Comparison of ENCODE assay signal across 2 cellular contexts in genomic region chr7:69739182-69739581, GRCh38.
TF ChIP-seq lines count a peak whose summit lies in the region.

No MANE protein-coding gene starts in this region.

TF ChIP-seq in SK-N-SH, 30 proteins besides CTCF, POLR2A, EP300 and RAD21 (continued from another document):
- TF ChIP-seq, protein P1, sequence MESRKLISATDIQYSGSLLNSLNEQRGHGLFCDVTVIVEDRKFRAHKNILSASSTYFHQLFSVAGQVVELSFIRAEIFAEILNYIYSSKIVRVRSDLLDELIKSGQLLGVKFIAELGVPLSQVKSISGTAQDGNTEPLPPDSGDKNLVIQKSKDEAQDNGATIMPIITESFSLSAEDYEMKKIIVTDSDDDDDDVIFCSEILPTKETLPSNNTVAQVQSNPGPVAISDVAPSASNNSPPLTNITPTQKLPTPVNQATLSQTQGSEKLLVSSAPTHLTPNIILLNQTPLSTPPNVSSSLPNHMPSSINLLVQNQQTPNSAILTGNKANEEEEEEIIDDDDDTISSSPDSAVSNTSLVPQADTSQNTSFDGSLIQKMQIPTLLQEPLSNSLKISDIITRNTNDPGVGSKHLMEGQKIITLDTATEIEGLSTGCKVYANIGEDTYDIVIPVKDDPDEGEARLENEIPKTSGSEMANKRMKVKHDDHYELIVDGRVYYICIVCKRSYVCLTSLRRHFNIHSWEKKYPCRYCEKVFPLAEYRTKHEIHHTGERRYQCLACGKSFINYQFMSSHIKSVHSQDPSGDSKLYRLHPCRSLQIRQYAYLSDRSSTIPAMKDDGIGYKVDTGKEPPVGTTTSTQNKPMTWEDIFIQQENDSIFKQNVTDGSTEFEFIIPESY (IDR thresholded peaks at IDR 0.05; ENCODE audit: borderline replicate concordance, low read depth) = no peak

TF ChIP-seq in HepG2, 621 proteins besides CTCF, POLR2A, EP300 and RAD21 (continued from another document):
- TF ChIP-seq RBM39 (IDR thresholded peaks at IDR 0.05; ENCODE audit: low read depth, low read length, poor library complexity, severe bottlenecking) = no peak
- TF ChIP-seq TFE3 (CRISPR knock-in tag; IDR thresholded peaks at IDR 0.05) = no peak
- TF ChIP-seq, protein P2, sequence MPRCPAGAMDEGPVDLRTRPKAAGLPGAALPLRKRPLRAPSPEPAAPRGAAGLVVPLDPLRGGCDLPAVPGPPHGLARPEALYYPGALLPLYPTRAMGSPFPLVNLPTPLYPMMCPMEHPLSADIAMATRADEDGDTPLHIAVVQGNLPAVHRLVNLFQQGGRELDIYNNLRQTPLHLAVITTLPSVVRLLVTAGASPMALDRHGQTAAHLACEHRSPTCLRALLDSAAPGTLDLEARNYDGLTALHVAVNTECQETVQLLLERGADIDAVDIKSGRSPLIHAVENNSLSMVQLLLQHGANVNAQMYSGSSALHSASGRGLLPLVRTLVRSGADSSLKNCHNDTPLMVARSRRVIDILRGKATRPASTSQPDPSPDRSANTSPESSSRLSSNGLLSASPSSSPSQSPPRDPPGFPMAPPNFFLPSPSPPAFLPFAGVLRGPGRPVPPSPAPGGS (CRISPR knock-in tag; IDR thresholded peaks at IDR 0.05) = no peak
- no peak for TF ChIP-seq PAXIP1 (CRISPR knock-in tag; conservative IDR thresholded peaks at IDR 0.05)
- TF ChIP-seq ZNF562 (CRISPR knock-in tag; IDR thresholded peaks at IDR 0.05; ENCODE audit: borderline replicate concordance) = no peak
- TF ChIP-seq, protein P3, sequence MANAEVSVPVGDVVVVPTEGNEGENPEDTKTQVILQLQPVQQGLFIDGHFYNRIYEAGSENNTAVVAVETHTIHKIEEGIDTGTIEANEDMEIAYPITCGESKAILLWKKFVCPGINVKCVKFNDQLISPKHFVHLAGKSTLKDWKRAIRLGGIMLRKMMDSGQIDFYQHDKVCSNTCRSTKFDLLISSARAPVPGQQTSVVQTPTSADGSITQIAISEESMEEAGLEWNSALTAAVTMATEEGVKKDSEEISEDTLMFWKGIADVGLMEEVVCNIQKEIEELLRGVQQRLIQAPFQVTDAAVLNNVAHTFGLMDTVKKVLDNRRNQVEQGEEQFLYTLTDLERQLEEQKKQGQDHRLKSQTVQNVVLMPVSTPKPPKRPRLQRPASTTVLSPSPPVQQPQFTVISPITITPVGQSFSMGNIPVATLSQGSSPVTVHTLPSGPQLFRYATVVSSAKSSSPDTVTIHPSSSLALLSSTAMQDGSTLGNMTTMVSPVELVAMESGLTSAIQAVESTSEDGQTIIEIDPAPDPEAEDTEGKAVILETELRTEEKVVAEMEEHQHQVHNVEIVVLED (CRISPR knock-in tag; IDR thresholded peaks at IDR 0.05; ENCODE audit: borderline replicate concordance) = no peak
- no peak for TF ChIP-seq SP4 (CRISPR knock-in tag; IDR thresholded peaks at IDR 0.05)
- no peak for TF ChIP-seq ZNF34 (CRISPR knock-in tag; IDR thresholded peaks at IDR 0.05; ENCODE audit: borderline replicate concordance)
TF ChIP-seq in HepG2: peak in this region for 0.
